In the genomic region with DNA sequence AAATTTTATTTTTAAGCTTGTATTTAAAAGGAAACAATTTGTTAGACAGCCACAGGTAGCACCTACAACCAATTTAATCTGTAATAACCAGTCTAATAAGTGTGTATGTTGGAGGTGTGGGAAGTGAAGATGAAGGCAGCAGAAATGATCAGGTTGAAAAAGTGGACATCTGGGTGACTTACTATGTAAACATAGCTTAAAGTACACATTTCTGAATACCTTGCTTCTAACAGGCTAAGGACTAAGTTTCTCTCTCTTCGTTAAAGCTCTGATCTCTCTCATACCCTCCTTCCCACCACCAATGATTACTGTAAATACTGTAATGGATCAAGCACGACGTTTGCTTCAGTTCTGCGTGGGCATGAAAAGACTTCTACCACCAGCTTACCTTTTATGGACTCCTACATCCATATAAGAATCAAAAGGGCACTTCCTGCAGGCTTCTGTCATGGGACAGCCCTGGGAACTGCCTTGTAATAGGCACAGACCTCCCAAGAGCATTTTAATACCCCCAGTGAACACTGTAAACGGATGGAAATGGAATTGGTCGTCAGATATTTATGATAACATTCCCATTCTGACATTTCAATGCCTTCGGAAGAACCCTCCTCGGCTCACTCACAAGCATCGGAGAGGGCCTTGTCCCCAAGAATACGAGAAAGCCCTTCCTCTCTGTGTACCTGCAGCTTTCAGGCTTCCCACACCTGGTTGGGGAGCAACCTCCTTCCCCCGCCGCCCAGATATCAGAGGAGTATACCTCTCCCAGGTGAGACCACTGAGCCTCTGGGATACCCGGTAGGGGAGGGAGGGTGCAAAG, we compare ENCODE assay signal across 2 cellular contexts.
TF ChIP-seq lines count a peak whose summit lies in the region.

No MANE protein-coding gene starts in this region.

TF ChIP-seq in K562, 482 proteins besides CTCF, POLR2A, EP300 and RAD21:
- TF ChIP-seq CHD1 (IDR thresholded peaks at IDR 0.05; ENCODE audit: low read length) (peak; percentile 58), MAX (CRISPR knock-in tag; IDR thresholded peaks at IDR 0.05) (no peak), ETV5 (CRISPR knock-in tag; IDR thresholded peaks at IDR 0.05; ENCODE audit: low read depth) (0 out of 2 replicates have a peak, but pooled peaks have one; percentile 30)

TF ChIP-seq in HepG2, 621 proteins besides CTCF, POLR2A, EP300 and RAD21:
- TF ChIP-seq ZNF816 (CRISPR knock-in tag; IDR thresholded peaks at IDR 0.05; ENCODE audit: borderline replicate concordance) (0 out of 2 replicates have a peak, but pooled peaks have one; percentile 19), RFXAP (CRISPR knock-in tag; IDR thresholded peaks at IDR 0.05; ENCODE audit: borderline replicate concordance) (0 out of 2 replicates have a peak, but pooled peaks have one; percentile 15), MXD4 (CRISPR knock-in tag; IDR thresholded peaks at IDR 0.05) (0 out of 2 replicates have a peak, but pooled peaks have one; percentile 11), FOXA1 (IDR thresholded peaks at IDR 0.05) (no peak), FOXA1 (CRISPR knock-in tag; IDR thresholded peaks at IDR 0.05) (peak; percentile 74), TFDP1 (CRISPR knock-in tag; IDR thresholded peaks at IDR 0.05; ENCODE audit: borderline replicate concordance) (0 out of 2 replicates have a peak, but pooled peaks have one; percentile 7), ZNF383 (CRISPR knock-in tag; IDR thresholded peaks at IDR 0.05; ENCODE audit: borderline replicate concordance) (0 out of 2 replicates have a peak, but pooled peaks have one; percentile 57), GTF3A (CRISPR knock-in tag; conservative IDR thresholded peaks at IDR 0.05) (0 out of 2 replicates have a peak, but pooled peaks have one; percentile 65), MAX (IDR thresholded peaks at IDR 0.05) (no peak), ZC3H13 (CRISPR knock-in tag; IDR thresholded peaks at IDR 0.05) (0 out of 2 replicates have a peak, but pooled peaks have one; percentile 18), SAP130 (CRISPR knock-in tag; IDR thresholded peaks at IDR 0.05; ENCODE audit: low read depth) (peak; percentile 42), SMARCE1 (IDR thresholded peaks at IDR 0.05; ENCODE audit: borderline replicate concordance) (no peak), ZNF343 (CRISPR knock-in tag; IDR thresholded peaks at IDR 0.05) (peak; percentile 76; the same call in 1 of the 2 replicates), ZNF18 (CRISPR knock-in tag; IDR thresholded peaks at IDR 0.05; ENCODE audit: insufficient replicate concordance) (peak; percentile 6), ZNF333 (CRISPR knock-in tag; IDR thresholded peaks at IDR 0.05; ENCODE audit: borderline replicate concordance) (no peak), XRCC5 (optimal IDR thresholded peaks at IDR 0.05; ENCODE audit: low read length) (no peak), ZNF451 (CRISPR knock-in tag; IDR thresholded peaks at IDR 0.05) (no peak), ZNF558 (CRISPR knock-in tag; IDR thresholded peaks at IDR 0.05; ENCODE audit: borderline replicate concordance) (no peak), AFF4 (CRISPR knock-in tag; IDR thresholded peaks at IDR 0.05) (no peak), FOXA3 (CRISPR knock-in tag; IDR thresholded peaks at IDR 0.05) (peak; percentile 57), RCOR2 (CRISPR knock-in tag; IDR thresholded peaks at IDR 0.05) (0 out of 2 replicates have a peak, but pooled peaks have one; percentile 6), ZNF530 (CRISPR knock-in tag; IDR thresholded peaks at IDR 0.05; ENCODE audit: low read depth) (no peak), ARNTL (CRISPR knock-in tag; IDR thresholded peaks at IDR 0.05) (0 out of 2 replicates have a peak, but pooled peaks have one; percentile 39)
- TF ChIP-seq, protein P1, sequence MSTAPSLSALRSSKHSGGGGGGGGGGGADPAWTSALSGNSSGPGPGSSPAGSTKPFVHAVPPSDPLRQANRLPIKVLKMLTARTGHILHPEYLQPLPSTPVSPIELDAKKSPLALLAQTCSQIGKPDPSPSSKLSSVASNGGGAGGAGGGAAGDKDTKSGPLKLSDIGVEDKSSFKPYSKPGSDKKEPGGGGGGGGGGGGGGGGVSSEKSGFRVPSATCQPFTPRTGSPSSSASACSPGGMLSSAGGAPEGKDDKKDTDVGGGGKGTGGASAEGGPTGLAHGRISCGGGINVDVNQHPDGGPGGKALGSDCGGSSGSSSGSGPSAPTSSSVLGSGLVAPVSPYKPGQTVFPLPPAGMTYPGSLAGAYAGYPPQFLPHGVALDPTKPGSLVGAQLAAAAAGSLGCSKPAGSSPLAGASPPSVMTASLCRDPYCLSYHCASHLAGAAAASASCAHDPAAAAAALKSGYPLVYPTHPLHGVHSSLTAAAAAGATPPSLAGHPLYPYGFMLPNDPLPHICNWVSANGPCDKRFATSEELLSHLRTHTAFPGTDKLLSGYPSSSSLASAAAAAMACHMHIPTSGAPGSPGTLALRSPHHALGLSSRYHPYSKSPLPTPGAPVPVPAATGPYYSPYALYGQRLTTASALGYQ (CRISPR knock-in tag; IDR thresholded peaks at IDR 0.05), result 0 out of 2 replicates have a peak, but pooled peaks have one; percentile 10
- TF ChIP-seq, protein P2, sequence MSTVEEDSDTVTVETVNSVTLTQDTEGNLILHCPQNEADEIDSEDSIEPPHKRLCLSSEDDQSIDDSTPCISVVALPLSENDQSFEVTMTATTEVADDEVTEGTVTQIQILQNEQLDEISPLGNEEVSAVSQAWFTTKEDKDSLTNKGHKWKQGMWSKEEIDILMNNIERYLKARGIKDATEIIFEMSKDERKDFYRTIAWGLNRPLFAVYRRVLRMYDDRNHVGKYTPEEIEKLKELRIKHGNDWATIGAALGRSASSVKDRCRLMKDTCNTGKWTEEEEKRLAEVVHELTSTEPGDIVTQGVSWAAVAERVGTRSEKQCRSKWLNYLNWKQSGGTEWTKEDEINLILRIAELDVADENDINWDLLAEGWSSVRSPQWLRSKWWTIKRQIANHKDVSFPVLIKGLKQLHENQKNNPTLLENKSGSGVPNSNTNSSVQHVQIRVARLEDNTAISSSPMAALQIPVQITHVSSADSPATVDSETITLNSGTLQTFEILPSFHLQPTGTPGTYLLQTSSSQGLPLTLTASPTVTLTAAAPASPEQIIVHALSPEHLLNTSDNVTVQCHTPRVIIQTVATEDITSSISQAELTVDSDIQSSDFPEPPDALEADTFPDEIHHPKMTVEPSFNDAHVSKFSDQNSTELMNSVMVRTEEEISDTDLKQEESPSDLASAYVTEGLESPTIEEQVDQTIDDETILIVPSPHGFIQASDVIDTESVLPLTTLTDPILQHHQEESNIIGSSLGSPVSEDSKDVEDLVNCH (CRISPR knock-in tag; IDR thresholded peaks at IDR 0.05), result 0 out of 2 replicates have a peak, but pooled peaks have one; percentile 38
